15 cellular contexts compared by ENCODE assay signal in genomic region chr10:7388602-7389001, GRCh38. TPM values are rescaled to one million over a fixed set of nuclear protein-coding genes. Genes with fewer than 3 reads are reported as not detected.
DNase-seq lines count a peak whose midpoint lies in the region; ATAC-seq and TF ChIP-seq lines count a peak whose summit lies in the region.
"Had no signal": no experiment of that assay in that cellular context is flagged by ENCODE, and none has a peak within 500 bp of the region (broad histone marks: within the 10 kb centered on the region; RNA-seq: fewer than 3 reads in every experiment).

No MANE protein-coding gene starts in this region.

- no peak for TF ChIP-seq CTCF in OCI-LY3 (IDR thresholded peaks at IDR 0.05; ENCODE audit: low read depth, low read length)

- H3K4me3 Mint-ChIP-seq in activated CD4-positive, alpha-beta T cell treated with anti-CD3 and anti-CD28 coated beads, Interleukin-2, amount 10 ng/mL, durations not matched to agents 24 days and 14 days: peak overlapping the region; percentile 54
- no peak overlapping the region for H3K4me3 Mint-ChIP-seq in activated T-helper 2 cell treated with anti-CD3 and anti-CD28 coated beads, Interferon-gamma antibody, Interleukin-2, Interleukin-4, amounts not matched to agents 10 μg/mL and 5 μg/mL and 100 μg/mL, durations not matched to agents 14 hours and 24 hours and 36 hours (ENCODE audit: low read depth)
- peak overlapping the region; percentile 47 for H3K4me3 Mint-ChIP-seq in natural killer cell treated with Interleukin-12 subunit alpha and Interleukin-12 subunit beta and Interleukin-15 and Interleukin-18, amount 100 ng/mL, for 72 hours

- H3K27me3 ChIP-seq in OCI-LY3 (ENCODE audit: low read depth, low read length): no peaks in the 10 kb centered on the region

- H3K9me3 ChIP-seq in OCI-LY3 (ENCODE audit: insufficient read depth, low read length): no peaks in the 10 kb centered on the region
- H3K9me3 ChIP-seq: A549 had no signal

- H2AFZ ChIP-seq in OCI-LY3 (ENCODE audit: low read depth, low read length): no peak overlapping the region

- peak overlapping the region; percentile 86 for H3K27ac Mint-ChIP-seq in activated CD4-positive, alpha-beta T cell treated with anti-CD3 and anti-CD28 coated beads, Interleukin-2, amount 10 ng/mL, durations not matched to agents 24 days and 14 days
- peak overlapping the region; percentile 75 for H3K27ac Mint-ChIP-seq in activated T-helper 2 cell treated with anti-CD3 and anti-CD28 coated beads, Interferon-gamma antibody, Interleukin-2, Interleukin-4, amounts not matched to agents 10 μg/mL and 5 μg/mL and 100 μg/mL, durations not matched to agents 14 hours and 24 hours and 36 hours
- H3K27ac Mint-ChIP-seq in natural killer cell treated with Interleukin-12 subunit alpha and Interleukin-12 subunit beta and Interleukin-15 and Interleukin-18, amount 100 ng/mL, for 72 hours: peak overlapping the region; percentile 54 to 87

- no peak overlapping the region for H3K9ac ChIP-seq in OCI-LY3 (ENCODE audit: low read length)

- H3K36me3 Mint-ChIP-seq in activated CD4-positive, alpha-beta T cell treated with anti-CD3 and anti-CD28 coated beads, Interleukin-2, amount 10 ng/mL, durations not matched to agents 24 days and 14 days (ENCODE audit: low read depth): peaks cover 5% of the 10 kb centered on the region
- H3K36me3 Mint-ChIP-seq in activated T-helper 2 cell treated with anti-CD3 and anti-CD28 coated beads, Interferon-gamma antibody, Interleukin-2, Interleukin-4, amounts not matched to agents 10 μg/mL and 5 μg/mL and 100 μg/mL, durations not matched to agents 14 hours and 24 hours and 36 hours (ENCODE audit: low read depth): peaks cover 10% of the 10 kb centered on the region
- peaks cover 4% of the 10 kb centered on the region for H3K36me3 Mint-ChIP-seq in natural killer cell treated with Interleukin-12 subunit alpha and Interleukin-12 subunit beta and Interleukin-15 and Interleukin-18, amount 100 ng/mL, for 72 hours

- intact Hi-C loops in activated CD4-positive, alpha-beta T cell treated with anti-CD3 and anti-CD28 coated beads, Interleukin-2, amount 10 ng/mL, durations not matched to agents 24 days and 14 days (cut with micrococcal nuclease): no loop called here
- intact Hi-C loops in activated T-helper 2 cell treated with anti-CD3 and anti-CD28 coated beads, Interferon-gamma antibody, Interleukin-2, Interleukin-4, amounts not matched to agents 10 μg/mL and 5 μg/mL and 100 μg/mL, durations not matched to agents 14 hours and 24 hours and 36 hours (cut with micrococcal nuclease): no loop called here
- intact Hi-C loops in posterior cingulate gyrus (cut with DNase I): no loop called here

- no peak overlapping the region for H3K4me3 ChIP-seq in OCI-LY3 (ENCODE audit: low read length)
- H3K4me3 ChIP-seq: A549, smooth muscle cell had no signal

- peaks cover 46% of the 10 kb centered on the region for H3K4me1 ChIP-seq in OCI-LY3 (ENCODE audit: low read length)

- peaks cover 4% of the 10 kb centered on the region for H3K36me3 ChIP-seq in OCI-LY3 (replicated peaks; ENCODE audit: low read depth, low read length)

- DNase-seq in activated CD4-positive, alpha-beta T cell treated with anti-CD3 and anti-CD28 coated beads, Interleukin-2, amount 10 ng/mL, durations not matched to agents 24 days and 14 days: peak; percentile 80
- no peak for DNase-seq in activated CD4-positive, alpha-beta T cell treated with anti-CD3 and anti-CD28 coated beads for 48 hours
- no peak for DNase-seq in activated T-helper 2 cell treated with anti-CD3 and anti-CD28 coated beads, Interferon-gamma antibody, Interleukin-2, Interleukin-4, amounts not matched to agents 10 μg/mL and 5 μg/mL and 100 μg/mL, durations not matched to agents 14 hours and 24 hours and 36 hours (ENCODE audit: low spot score)
- DNase-seq in natural killer cell treated with Interleukin-12 subunit alpha and Interleukin-12 subunit beta and Interleukin-15 and Interleukin-18, amount 100 ng/mL, for 72 hours (ENCODE audit: low spot score): no peak
- DNase-seq in posterior cingulate gyrus (no peak), NCI-H2107 treated with DMSO at 0.1 percent for 48 hours (lab: John Stamatoyannopoulos, UW; ENCODE audit: unreplicated experiment) (no peak), islet precursor cell (no peak)
- DNase-seq: Calu3, HCEC 1CT, mammary epithelial cell, NCI-H1436, NCI-H524 had no signal

- no peaks in the 10 kb centered on the region for H3K9me3 Mint-ChIP-seq in activated CD4-positive, alpha-beta T cell treated with anti-CD3 and anti-CD28 coated beads, Interleukin-2, amount 10 ng/mL, durations not matched to agents 24 days and 14 days
- no peaks in the 10 kb centered on the region for H3K9me3 Mint-ChIP-seq in activated T-helper 2 cell treated with anti-CD3 and anti-CD28 coated beads, Interferon-gamma antibody, Interleukin-2, Interleukin-4, amounts not matched to agents 10 μg/mL and 5 μg/mL and 100 μg/mL, durations not matched to agents 14 hours and 24 hours and 36 hours
- H3K9me3 Mint-ChIP-seq in natural killer cell treated with Interleukin-12 subunit alpha and Interleukin-12 subunit beta and Interleukin-15 and Interleukin-18, amount 100 ng/mL, for 72 hours: no peaks in the 10 kb centered on the region

- peaks cover 46% of the 10 kb centered on the region for H3K4me1 Mint-ChIP-seq in activated CD4-positive, alpha-beta T cell treated with anti-CD3 and anti-CD28 coated beads, Interleukin-2, amount 10 ng/mL, durations not matched to agents 24 days and 14 days
- H3K4me1 Mint-ChIP-seq in activated T-helper 2 cell treated with anti-CD3 and anti-CD28 coated beads, Interferon-gamma antibody, Interleukin-2, Interleukin-4, amounts not matched to agents 10 μg/mL and 5 μg/mL and 100 μg/mL, durations not matched to agents 14 hours and 24 hours and 36 hours (ENCODE audit: low read depth): peaks cover 27% of the 10 kb centered on the region
- peaks cover 48 to 52% of the 10 kb centered on the region in 2 donors for H3K4me1 Mint-ChIP-seq in natural killer cell treated with Interleukin-12 subunit alpha and Interleukin-12 subunit beta and Interleukin-15 and Interleukin-18, amount 100 ng/mL, for 72 hours (ENCODE audit: low read depth in 2 of 2)

- H3K27me3 Mint-ChIP-seq in activated CD4-positive, alpha-beta T cell treated with anti-CD3 and anti-CD28 coated beads, Interleukin-2, amount 10 ng/mL, durations not matched to agents 24 days and 14 days: no peaks in the 10 kb centered on the region
- H3K27me3 Mint-ChIP-seq in activated T-helper 2 cell treated with anti-CD3 and anti-CD28 coated beads, Interferon-gamma antibody, Interleukin-2, Interleukin-4, amounts not matched to agents 10 μg/mL and 5 μg/mL and 100 μg/mL, durations not matched to agents 14 hours and 24 hours and 36 hours (ENCODE audit: low read depth): no peaks in the 10 kb centered on the region
- H3K27me3 Mint-ChIP-seq in natural killer cell treated with Interleukin-12 subunit alpha and Interleukin-12 subunit beta and Interleukin-15 and Interleukin-18, amount 100 ng/mL, for 72 hours: no peaks in the 10 kb centered on the region

- H4K20me1 ChIP-seq in OCI-LY3 (ENCODE audit: insufficient read depth, low read length): peaks cover 18% of the 10 kb centered on the region

- peak overlapping the region; percentile 16; the same call in 1 of the 2 replicates for H3K4me2 ChIP-seq in OCI-LY3 (ENCODE audit: low read length)
- H3K4me2 ChIP-seq: A549, smooth muscle cell had no signal

- ATAC-seq in natural killer cell treated with Interleukin-12 subunit alpha and Interleukin-12 subunit beta and Interleukin-15 and Interleukin-18, amount 100 ng/mL, for 72 hours: peak; percentile 68 to 73
- ATAC-seq: A549 had no signal

- no peak overlapping the region for H3K27ac ChIP-seq in OCI-LY3 (ENCODE audit: low read length)
- H3K27ac ChIP-seq: A549 had no signal

- H3K79me2 ChIP-seq in OCI-LY3 (ENCODE audit: low read length): peaks cover 88% of the 10 kb centered on the region

RNA-seq across cellular contexts. Expression of gene SFMBT2, which starts 22.2 kb away (rescaled TPM):
- 24.9 TPM in 2 replicates for total RNA-seq in activated CD4-positive, alpha-beta T cell treated with anti-CD3 and anti-CD28 coated beads, Interleukin-2, amount 10 ng/mL, durations not matched to agents 24 days and 14 days
- total RNA-seq in activated T-helper 2 cell treated with anti-CD3 and anti-CD28 coated beads, Interferon-gamma antibody, Interleukin-2, Interleukin-4, amounts not matched to agents 10 μg/mL and 5 μg/mL and 100 μg/mL, durations not matched to agents 14 hours and 24 hours and 36 hours: 27.6 and 27.7 TPM in 2 replicates
- 100 to 1,000 TPM in 1 of 2 donors, 10 to 100 TPM in 1; 94.9 to 101 TPM for total RNA-seq in natural killer cell treated with Interleukin-12 subunit alpha and Interleukin-12 subunit beta and Interleukin-15 and Interleukin-18, amount 100 ng/mL, for 72 hours
